Comparison of ENCODE assay signal across 10 cellular contexts in genomic region chr9:37746448-37747270, GRCh38. TPM values are rescaled to one million over a fixed set of nuclear protein-coding genes. Genes with fewer than 3 reads are reported as not detected.
A peak's percentile ranks its signal among the peaks of the same experiment; 100 is the strongest.
DNase-seq lines count a peak whose midpoint lies in the region; ATAC-seq, FAIRE-seq and TF ChIP-seq lines count a peak whose summit lies in the region.
"Had no signal": no experiment of that assay in that cellular context is flagged by ENCODE, and none has a peak within 500 bp of the region (broad histone marks: within the 10 kb centered on the region; RNA-seq: fewer than 3 reads in every experiment).

No MANE protein-coding gene starts in this region.

- TF ChIP-seq RAD21 in HepG2 (CRISPR knock-in tag; IDR thresholded peaks at IDR 0.05) = no peak

- peaks cover 5 to 34% of the 10 kb centered on the region in 2 experiments for H3K27me3 ChIP-seq in HepG2 (ENCODE audit: control insufficient read depth in 1 of 2, insufficient read depth in 2 of 2, low read length in 2 of 2)
- no peaks in the 10 kb centered on the region for H3K27me3 ChIP-seq in right lobe of liver
- H3K27me3 ChIP-seq in NT2/D1 (ENCODE audit: insufficient read depth, insufficient read length) = no peaks in the 10 kb centered on the region
- peaks cover 2% of the 10 kb centered on the region for H3K27me3 ChIP-seq in fibroblast of lung (ENCODE audit: control insufficient read depth, insufficient read depth, low read length)
- peaks cover 36% of the 10 kb centered on the region for H3K27me3 ChIP-seq in skeletal muscle satellite cell (ENCODE audit: control insufficient read depth, insufficient read depth, low read length)
- H3K27me3 ChIP-seq: cardiac muscle cell had no signal

- TF ChIP-seq POLR2A in HepG2 (IDR thresholded peaks at IDR 0.05; ENCODE audit: insufficient read depth in 1 of 2, low read depth in 2 of 2, low read length in 2 of 2) = no peak
- no peak for TF ChIP-seq POLR2A in right lobe of liver (IDR thresholded peaks at IDR 0.05)

- FAIRE-seq in HepG2 (lab: Jason Lieb, UNC) = no peak

- H3K4me2 ChIP-seq in HepG2 (ENCODE audit: low read depth, low read length) = peak overlapping the region; percentile 52
- no peak overlapping the region for H3K4me2 ChIP-seq in fibroblast of lung (ENCODE audit: extremely low read depth, insufficient read depth, low read length)
- H3K4me2 ChIP-seq in skeletal muscle satellite cell (ENCODE audit: low read length) = peak overlapping the region; percentile 38

- no peak for TF ChIP-seq CTCF in HepG2 (CRISPR knock-in tag; IDR thresholded peaks at IDR 0.05)
- TF ChIP-seq CTCF in right lobe of liver (IDR thresholded peaks at IDR 0.05) = no peak
- TF ChIP-seq CTCF in fibroblast of lung (conservative IDR thresholded peaks at IDR 0.05 in 1 of 2, IDR thresholded peaks at IDR 0.05 in 1 of 2; ENCODE audit: low read depth in 1 of 2, low read length in 2 of 2) = no peak

- H3K9ac ChIP-seq in HepG2 (ENCODE audit: insufficient read depth, low read depth, low read length) (no peak overlapping the region), NT2/D1 (ENCODE audit: insufficient read length, low read depth) (peak overlapping the region; percentile 15), fibroblast of lung (ENCODE audit: insufficient read depth, low read length) (no peak overlapping the region), skeletal muscle satellite cell (ENCODE audit: low read depth, low read length) (no peak overlapping the region)

- H3K4me3 ChIP-seq in HepG2 (replicated peaks in 1 of 3; ENCODE audit: insufficient read depth in 1 of 3, low read depth in 2 of 3, low read length in 3 of 3) = peak overlapping the region in 2 of 3 experiments; percentile 6 to 20; a peak in 3 of 6 replicates
- H3K4me3 ChIP-seq in right lobe of liver = no peak overlapping the region
- no peak overlapping the region for H3K4me3 ChIP-seq in NT2/D1 (ENCODE audit: insufficient read length, low read depth)
- no peak overlapping the region for H3K4me3 ChIP-seq in fibroblast of lung (replicated peaks in 1 of 4; ENCODE audit: control extremely low read depth in 1 of 4, insufficient read depth in 1 of 4, low read depth in 3 of 4, low read length in 4 of 4)
- no peak overlapping the region for H3K4me3 ChIP-seq in skeletal muscle satellite cell (ENCODE audit: low read length)
- H3K4me3 ChIP-seq: cardiac muscle cell, skin epidermis had no signal

- peak; percentile 60 for ATAC-seq in HepG2
- no peak for ATAC-seq in right lobe of liver

- H3K4me1 ChIP-seq in HepG2 (ENCODE audit: insufficient read depth, low read length) (peaks cover 13% of the 10 kb centered on the region), right lobe of liver (no peaks in the 10 kb centered on the region), NT2/D1 (ENCODE audit: insufficient read depth, insufficient read length) (peaks cover 2% of the 10 kb centered on the region), fibroblast of lung (ENCODE audit: control insufficient read depth, extremely low read depth, insufficient read depth, low read length) (no peaks in the 10 kb centered on the region), skeletal muscle satellite cell (ENCODE audit: control insufficient read depth, insufficient read depth, low read length) (peaks cover 11% of the 10 kb centered on the region)

- in situ Hi-C loops in HepG2 (cut with HindIII; ENCODE audit: extremely low pct_ligation_motif_present, low pct_unique_long_range_greater_than_20kb) = loop anchor here (10.0 to 25.0 kb wide), 2 partner anchors 259 to 618 kb away; partner anchors contain the start of gene POLR1E

- CTCF ChIA-PET in HepG2 (lab: Yijun Ruan, JAX; ENCODE audit: low intra/inter-chr PET ratio, low total read pairs) = interaction anchor here (1.1 kb wide), 3 partner anchors 113 to 517 kb away, joined by 3 to 5 read pairs (median 3); no protein-coding TSS in a partner anchor

- H3K9me3 ChIP-seq in HepG2 (ENCODE audit: low read length) (no peaks in the 10 kb centered on the region), right lobe of liver (no peaks in the 10 kb centered on the region), NT2/D1 (ENCODE audit: insufficient read depth, low read length) (no peaks in the 10 kb centered on the region), fibroblast of lung (ENCODE audit: control insufficient read depth, insufficient read depth, low read depth, low read length) (no peaks in the 10 kb centered on the region), skeletal muscle satellite cell (replicated peaks; ENCODE audit: low read length) (no peaks in the 10 kb centered on the region)

- intact Hi-C loops in HepG2 (cut with micrococcal nuclease; ENCODE audit: unreplicated experiment) = loop anchor here (2.0 kb wide), 1 partner anchor 264 kb away; no protein-coding TSS in a partner anchor
- intact Hi-C loops in right lobe of liver (cut with DNase I) = no loop called here

- no TSS peak for BruUV-seq in HepG2 (replicated peaks; lab: Mats Ljungman, UMichigan)

- H3K79me2 ChIP-seq in HepG2 (ENCODE audit: insufficient read depth, low read length) = no peaks in the 10 kb centered on the region
- H3K79me2 ChIP-seq in fibroblast of lung (ENCODE audit: control insufficient read depth, insufficient read depth, low read length) = no peaks in the 10 kb centered on the region

- H4K20me1 ChIP-seq in HepG2 (ENCODE audit: insufficient read depth, low read length) = no peaks in the 10 kb centered on the region
- H4K20me1 ChIP-seq in fibroblast of lung (ENCODE audit: control insufficient read depth, extremely low read depth, insufficient read depth, low read length) = no peaks in the 10 kb centered on the region

- DNase-seq in HepG2 (ENCODE audit: low spot score) (no peak), right lobe of liver (no peak), NT2/D1 (ENCODE audit: low read depth, low spot score) (no peak), fibroblast of lung (ENCODE audit: low read depth in 2 of 2) (peak; percentile 37 to 55), NCI-H524 (lab: John Stamatoyannopoulos, UW) (no peak), midbrain (lab: John Stamatoyannopoulos, UW) (no peak)
- DNase-seq in stimulated activated CD4-positive, alpha-beta T cell treated with anti-CD3 and anti-CD28 coated beads, Interleukin-1b, Interleukin-23, amount 100 ng/mL, for 48 hours = no peak

- H2AFZ ChIP-seq in HepG2 (ENCODE audit: low read length) = peak overlapping the region; percentile 61
- no peak overlapping the region for H2AFZ ChIP-seq in fibroblast of lung (ENCODE audit: low read length)

- H3K36me3 ChIP-seq in HepG2 (replicated peaks in 1 of 2; ENCODE audit: control insufficient read depth in 1 of 2, insufficient read depth in 2 of 2, low read length in 2 of 2) (no peaks in the 10 kb centered on the region), right lobe of liver (no peaks in the 10 kb centered on the region), NT2/D1 (ENCODE audit: insufficient read depth, insufficient read length, low read length) (no peaks in the 10 kb centered on the region), fibroblast of lung (ENCODE audit: control insufficient read depth, insufficient read depth, low read length) (no peaks in the 10 kb centered on the region), skeletal muscle satellite cell (ENCODE audit: insufficient read depth, low read length) (no peaks in the 10 kb centered on the region)
- H3K36me3 ChIP-seq: cardiac muscle cell had no signal

- TF ChIP-seq EP300 in HepG2 (IDR thresholded peaks at IDR 0.05; ENCODE audit: low read depth in 2 of 2, low read length in 2 of 2) (no peak), HepG2 (CRISPR knock-in tag; IDR thresholded peaks at IDR 0.05; ENCODE audit: borderline replicate concordance) (no peak)

- 13% methylated on average over 15 of the region's 24 CpGs for WGBS in HepG2 (ENCODE audit: low lambda C conversion rate)
- 33% methylated on average over 4 of the region's 24 CpGs for WGBS in right lobe of liver (ENCODE audit: insufficient coverage, low coverage, low lambda C conversion rate, missing lambda C conversion rate)

- H3K27ac ChIP-seq in HepG2 (ENCODE audit: extremely low read length, insufficient read depth, low read length) = no peak overlapping the region
- no peak overlapping the region for H3K27ac ChIP-seq in right lobe of liver
- H3K27ac ChIP-seq in fibroblast of lung (ENCODE audit: insufficient read depth, low read length) = no peak overlapping the region
- H3K27ac ChIP-seq: cardiac muscle cell, skin epidermis had no signal

- POLR2A ChIA-PET in HepG2 (lab: Yijun Ruan, JAX) = no interaction called here

RNA-seq across cellular contexts. Expression of gene TRMT10B, which starts 6.9 kb away (rescaled TPM):
- 3.1 and 3.3 TPM in 2 replicates for total RNA-seq in HepG2 (2016; rRNA removed; fragmentation: Illumina TruSeq; extraction: Trizol)
- 3.1 and 3.5 TPM in 2 replicates for total RNA-seq in HepG2 (2016; cell fraction: cytosol; rRNA removed; fragmentation: Illumina TruSeq; extraction: Trizol; ENCODE audit: low read depth)
- 2.8 and 2.9 TPM in 2 replicates for total RNA-seq in HepG2 (2016; cell fraction: insoluble cytoplasmic fraction; rRNA removed; fragmentation: Illumina TruSeq; extraction: Trizol)
- 2.1 and 2.3 TPM in 2 replicates for total RNA-seq in HepG2 (2016; cell fraction: membrane; rRNA removed; fragmentation: Illumina TruSeq; extraction: Trizol)
- 3.1 and 4.0 TPM in 2 replicates for total RNA-seq in HepG2 (2016; cell fraction: nucleus; rRNA removed; fragmentation: Illumina TruSeq; extraction: Trizol)
- polyA plus RNA-seq in HepG2 (2011; rRNA removed) = 3.9 TPM in 2 replicates
- polyA plus RNA-seq in HepG2 (2011; cell fraction: cytosol; rRNA removed) = 1.6 and 2.4 TPM in 2 replicates
- polyA plus RNA-seq in HepG2 (2011; cell fraction: nucleus; rRNA removed) = 3.8 and 5.7 TPM in 2 replicates
- 3.7 and 4.8 TPM in 2 replicates for polyA plus RNA-seq in HepG2 (2012)
- 1.0 and 1.2 TPM in 2 replicates for polyA plus RNA-seq in HepG2 (2016; cell fraction: cytosol; fragmentation: Illumina TruSeq; extraction: Trizol; ENCODE audit: low read depth)
- polyA plus RNA-seq in HepG2 (2016; cell fraction: insoluble cytoplasmic fraction; fragmentation: Illumina TruSeq; extraction: Trizol; ENCODE audit: low read depth) = 4.5 TPM in 2 replicates
- 1.7 and 1.9 TPM in 2 replicates for polyA plus RNA-seq in HepG2 (2016; cell fraction: membrane; fragmentation: Illumina TruSeq; extraction: Trizol; ENCODE audit: low read depth)
- 7.2 and 8.2 TPM in 2 replicates for polyA plus RNA-seq in HepG2 (2016; cell fraction: nucleus; fragmentation: Illumina TruSeq; extraction: Trizol; ENCODE audit: insufficient read depth, low read depth)
- 2.0 and 3.6 TPM in 2 replicates for polyA minus RNA-seq in HepG2 (2011; rRNA and poly(A)+ RNA removed; ENCODE audit: low replicate concordance)
- polyA minus RNA-seq in HepG2 (2011; cell fraction: cytosol; rRNA and poly(A)+ RNA removed) = 1.7 and 2.2 TPM in 2 replicates
- 7.2 and 10.3 TPM in 2 replicates for polyA minus RNA-seq in HepG2 (2011; cell fraction: nucleus; rRNA and poly(A)+ RNA removed)
- total RNA-seq in right lobe of liver = 1 to 10 TPM; 2.2 to 4.9 (median 3.3) TPM
- total RNA-seq in fibroblast of lung = 3.9 and 5.6 TPM in 2 replicates
- 6.6 and 7.5 TPM in 2 replicates for polyA plus RNA-seq in fibroblast of lung
- polyA plus RNA-seq in fibroblast of lung (2012) = 4.4 and 5.6 TPM in 2 replicates
- polyA minus RNA-seq in fibroblast of lung (ENCODE audit: low replicate concordance) = 0.70 and 3.8 TPM in 2 replicates
- 0.66 and 1.8 TPM in 2 replicates for total RNA-seq in skeletal muscle satellite cell (2012; rRNA removed)

RNA-seq across cellular contexts. Expression of gene EXOSC3, which starts 38.2 kb away (rescaled TPM):
- 68.7 and 98.1 TPM in 2 replicates for total RNA-seq in HepG2 (2016; rRNA removed; fragmentation: Illumina TruSeq; extraction: Trizol)
- total RNA-seq in HepG2 (2016; cell fraction: cytosol; rRNA removed; fragmentation: Illumina TruSeq; extraction: Trizol; ENCODE audit: low read depth) = 16.9 and 18.1 TPM in 2 replicates
- total RNA-seq in HepG2 (2016; cell fraction: insoluble cytoplasmic fraction; rRNA removed; fragmentation: Illumina TruSeq; extraction: Trizol) = 74.8 and 108 TPM in 2 replicates
- total RNA-seq in HepG2 (2016; cell fraction: membrane; rRNA removed; fragmentation: Illumina TruSeq; extraction: Trizol) = 26.9 and 30.0 TPM in 2 replicates
- 36.8 and 38.1 TPM in 2 replicates for total RNA-seq in HepG2 (2016; cell fraction: nucleus; rRNA removed; fragmentation: Illumina TruSeq; extraction: Trizol)
- polyA plus RNA-seq in HepG2 (2011; rRNA removed) = 12.0 and 17.5 TPM in 2 replicates
- polyA plus RNA-seq in HepG2 (2011; cell fraction: cytosol; rRNA removed) = 17.7 and 19.6 TPM in 2 replicates
- 19.9 and 35.1 TPM in 2 replicates for polyA plus RNA-seq in HepG2 (2011; cell fraction: nucleus; rRNA removed)
- polyA plus RNA-seq in HepG2 (2012) = 20.1 and 33.0 TPM in 2 replicates
- polyA plus RNA-seq in HepG2 (2016; cell fraction: cytosol; fragmentation: Illumina TruSeq; extraction: Trizol; ENCODE audit: low read depth) = 18.6 and 21.1 TPM in 2 replicates
- polyA plus RNA-seq in HepG2 (2016; cell fraction: insoluble cytoplasmic fraction; fragmentation: Illumina TruSeq; extraction: Trizol; ENCODE audit: low read depth) = 115 and 129 TPM in 2 replicates
- 21.5 and 24.3 TPM in 2 replicates for polyA plus RNA-seq in HepG2 (2016; cell fraction: membrane; fragmentation: Illumina TruSeq; extraction: Trizol; ENCODE audit: low read depth)
- 42.9 and 51.0 TPM in 2 replicates for polyA plus RNA-seq in HepG2 (2016; cell fraction: nucleus; fragmentation: Illumina TruSeq; extraction: Trizol; ENCODE audit: insufficient read depth, low read depth)
- polyA minus RNA-seq in HepG2 (2011; rRNA and poly(A)+ RNA removed; ENCODE audit: low replicate concordance) = 22.5 and 25.4 TPM in 2 replicates
- polyA minus RNA-seq in HepG2 (2011; cell fraction: cytosol; rRNA and poly(A)+ RNA removed) = 18.1 and 24.0 TPM in 2 replicates
- polyA minus RNA-seq in HepG2 (2011; cell fraction: nucleus; rRNA and poly(A)+ RNA removed) = 78.7 and 105 TPM in 2 replicates
- 10 to 100 TPM; 13.1 to 17.1 (median 14.7) TPM for total RNA-seq in right lobe of liver
- 19.0 and 24.9 TPM in 2 replicates for total RNA-seq in fibroblast of lung
- polyA plus RNA-seq in fibroblast of lung = 34.0 and 36.7 TPM in 2 replicates
- 29.2 and 37.8 TPM in 2 replicates for polyA plus RNA-seq in fibroblast of lung (2012)
- polyA minus RNA-seq in fibroblast of lung (ENCODE audit: low replicate concordance) = 1.5 TPM in 2 replicates
- total RNA-seq in skeletal muscle satellite cell (2012; rRNA removed) = 33.6 and 39.3 TPM in 2 replicates

RNA-seq across cellular contexts. Expression of gene DCAF10, which starts 53.9 kb away (rescaled TPM):
- total RNA-seq in HepG2 (2016; rRNA removed; fragmentation: Illumina TruSeq; extraction: Trizol) (9.2 and 13.5 TPM in 2 replicates), right lobe of liver (10 to 100 TPM; 20.1 to 28.3 (median 23.1) TPM), fibroblast of lung (18.7 and 26.6 TPM in 2 replicates)
- total RNA-seq in HepG2 (2016; cell fraction: cytosol; rRNA removed; fragmentation: Illumina TruSeq; extraction: Trizol; ENCODE audit: low read depth) = 6.0 and 8.2 TPM in 2 replicates
- total RNA-seq in HepG2 (2016; cell fraction: insoluble cytoplasmic fraction; rRNA removed; fragmentation: Illumina TruSeq; extraction: Trizol) = 10.4 and 11.0 TPM in 2 replicates
- 16.1 and 19.8 TPM in 2 replicates for total RNA-seq in HepG2 (2016; cell fraction: membrane; rRNA removed; fragmentation: Illumina TruSeq; extraction: Trizol)
- total RNA-seq in HepG2 (2016; cell fraction: nucleus; rRNA removed; fragmentation: Illumina TruSeq; extraction: Trizol) = 7.2 and 8.2 TPM in 2 replicates
- polyA plus RNA-seq in HepG2 (2011; rRNA removed) (20.2 and 20.3 TPM in 2 replicates), fibroblast of lung (23.3 and 33.5 TPM in 2 replicates)
- polyA plus RNA-seq in HepG2 (2011; cell fraction: cytosol; rRNA removed) = 11.6 and 13.6 TPM in 2 replicates
- polyA plus RNA-seq in HepG2 (2011; cell fraction: nucleus; rRNA removed) = 6.9 and 9.9 TPM in 2 replicates
- 15.4 and 17.6 TPM in 2 replicates for polyA plus RNA-seq in HepG2 (2012)
- 9.8 and 10.5 TPM in 2 replicates for polyA plus RNA-seq in HepG2 (2016; cell fraction: cytosol; fragmentation: Illumina TruSeq; extraction: Trizol; ENCODE audit: low read depth)
- 11.4 and 13.3 TPM in 2 replicates for polyA plus RNA-seq in HepG2 (2016; cell fraction: insoluble cytoplasmic fraction; fragmentation: Illumina TruSeq; extraction: Trizol; ENCODE audit: low read depth)
- 15.7 and 16.5 TPM in 2 replicates for polyA plus RNA-seq in HepG2 (2016; cell fraction: membrane; fragmentation: Illumina TruSeq; extraction: Trizol; ENCODE audit: low read depth)
- polyA plus RNA-seq in HepG2 (2016; cell fraction: nucleus; fragmentation: Illumina TruSeq; extraction: Trizol; ENCODE audit: insufficient read depth, low read depth) = 8.7 and 9.6 TPM in 2 replicates
- 36.6 and 47.8 TPM in 2 replicates for polyA minus RNA-seq in HepG2 (2011; rRNA and poly(A)+ RNA removed; ENCODE audit: low replicate concordance)
- 16.3 and 18.7 TPM in 2 replicates for polyA minus RNA-seq in HepG2 (2011; cell fraction: cytosol; rRNA and poly(A)+ RNA removed)
- 19.4 and 21.5 TPM in 2 replicates for polyA minus RNA-seq in HepG2 (2011; cell fraction: nucleus; rRNA and poly(A)+ RNA removed)
- polyA plus RNA-seq in fibroblast of lung (2012) = 15.8 and 19.5 TPM in 2 replicates
- 27.6 and 35.2 TPM in 2 replicates for polyA minus RNA-seq in fibroblast of lung (ENCODE audit: low replicate concordance)
- 15.2 and 15.5 TPM in 2 replicates for total RNA-seq in skeletal muscle satellite cell (2012; rRNA removed)

Comparison
In these comparisons a context has a peak if more than half of its experiments do, and no peak if none do; other contexts are left out.
1. H3K4me3 ChIP-seq: peak in HepG2 (2 of 3); none in right lobe of liver (0 of 3), NT2/D1 (single experiment), fibroblast of lung (0 of 4) and skeletal muscle satellite cell (single experiment).
2. DNase-seq: peak in fibroblast of lung (2 of 2); none in HepG2 (single experiment), right lobe of liver (0 of 3), NT2/D1 (single experiment), NCI-H524 (0 of 2), stimulated activated CD4-positive, alpha-beta T cell treated with anti-CD3 and anti-CD28 coated beads, Interleukin-1b, Interleukin-23, amount 100 ng/mL, for 48 hours (single experiment) and midbrain (single experiment).